ENCODE assay signal across 8 cellular contexts in the genomic region with DNA sequence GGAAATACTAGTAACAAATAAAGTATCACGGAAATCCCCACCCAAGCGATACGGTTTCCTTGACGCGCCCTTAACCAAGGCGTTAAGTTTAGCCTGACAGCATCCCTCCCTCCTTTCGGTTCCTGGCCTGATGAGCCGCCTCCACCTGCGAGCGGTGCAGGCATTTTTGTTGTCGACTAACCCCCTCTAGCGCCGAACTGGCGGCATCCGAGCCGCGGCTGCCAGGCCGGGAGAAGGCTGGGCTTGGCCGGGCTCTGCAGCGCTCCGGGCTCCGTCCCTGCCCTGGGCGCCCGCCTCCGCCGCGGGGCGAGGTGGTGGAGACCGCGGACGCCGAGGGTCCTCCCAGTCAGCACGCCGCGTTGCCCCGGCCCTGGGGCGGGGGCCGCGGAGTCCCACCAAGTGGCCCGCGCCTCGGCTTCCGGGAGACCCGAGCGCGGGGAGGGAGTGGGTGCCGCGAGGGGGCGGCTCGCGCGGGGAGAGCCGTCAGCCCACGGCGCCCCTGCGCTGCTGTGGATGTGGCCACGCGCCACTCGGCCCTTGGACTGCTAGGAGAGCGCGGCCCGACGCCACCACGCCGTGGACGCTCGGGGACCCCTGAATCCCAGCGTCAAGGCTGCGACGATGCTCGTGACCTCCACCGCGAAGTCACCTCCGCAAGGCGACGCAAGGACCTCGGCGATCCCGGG. TPM values are rescaled to one million over a fixed set of nuclear protein-coding genes. Genes with fewer than 3 reads are reported as not detected.
DNase-seq lines count a peak whose midpoint lies in the region; ATAC-seq, FAIRE-seq and TF ChIP-seq lines count a peak whose summit lies in the region.

No MANE protein-coding gene starts in this region.

- DNase-seq in GM12892 (ENCODE audit: insufficient read length) (peak; percentile 61), NCI-H146 treated with DMSO at 0.1 percent for 48 hours (lab: John Stamatoyannopoulos, UW; ENCODE audit: unreplicated experiment) (peak; percentile 45), erythroblast (lab: John Stamatoyannopoulos, UW) (peak; percentile 40 to 46), mucosa of descending colon (peak; percentile 61 to 79 (median 65))
- peak; percentile 71 for DNase-seq in activated CD4-positive, alpha-beta T cell treated with anti-CD3 and anti-CD28 coated beads, Interleukin-2, amount 10 ng/mL, durations not matched to agents 7 days and 5 days

- H3K27me3 Mint-ChIP-seq in activated CD4-positive, alpha-beta T cell treated with anti-CD3 and anti-CD28 coated beads, Interleukin-2, amount 10 ng/mL, durations not matched to agents 7 days and 5 days = peaks cover 37% of the 10 kb centered on the region
- peaks cover 29% of the 10 kb centered on the region for H3K27me3 Mint-ChIP-seq in stimulated activated naive CD8-positive, alpha-beta T cell treated with anti-CD3 and anti-CD28 coated beads, Interleukin-15, Interleukin-2, amounts not matched to agents 100 ng/mL and 50 ng/mL, for 24 hours

- no peak for TF ChIP-seq POLR2A in GM12892 (IDR thresholded peaks at IDR 0.05; ENCODE audit: low read depth, low read length)
- no peak for TF ChIP-seq POLR2A in erythroblast (IDR thresholded peaks at IDR 0.05; ENCODE audit: low read length)

- H3K9me3 ChIP-seq in mucosa of descending colon = no peaks in the 10 kb centered on the region

- no peaks in the 10 kb centered on the region for H3K36me3 Mint-ChIP-seq in activated CD4-positive, alpha-beta T cell treated with anti-CD3 and anti-CD28 coated beads, Interleukin-2, amount 10 ng/mL, durations not matched to agents 7 days and 5 days (ENCODE audit: low read depth)
- H3K36me3 Mint-ChIP-seq in stimulated activated naive CD8-positive, alpha-beta T cell treated with anti-CD3 and anti-CD28 coated beads, Interleukin-15, Interleukin-2, amounts not matched to agents 100 ng/mL and 50 ng/mL, for 24 hours (ENCODE audit: low read depth) = no peaks in the 10 kb centered on the region

- H3K4me1 ChIP-seq in mucosa of descending colon (ENCODE audit: low read depth) = peaks cover 13% of the 10 kb centered on the region

- ATAC-seq in HG02840 (IDR thresholded peaks at IDR 0.05; ENCODE audit: low FRiP score, unreplicated experiment) (peak; percentile 99), mucosa of descending colon (peak; percentile 93)

- FAIRE-seq in GM12892 (lab: Jason Lieb, UNC) = peak; percentile 80

- peak overlapping the region; percentile 84 for H3K27ac ChIP-seq in 22Rv1

- H3K27ac Mint-ChIP-seq in activated CD4-positive, alpha-beta T cell treated with anti-CD3 and anti-CD28 coated beads, Interleukin-2, amount 10 ng/mL, durations not matched to agents 7 days and 5 days = no peak overlapping the region
- H3K27ac Mint-ChIP-seq in stimulated activated naive CD8-positive, alpha-beta T cell treated with anti-CD3 and anti-CD28 coated beads, Interleukin-15, Interleukin-2, amounts not matched to agents 100 ng/mL and 50 ng/mL, for 24 hours = no peak overlapping the region

- H3K4me3 Mint-ChIP-seq in activated CD4-positive, alpha-beta T cell treated with anti-CD3 and anti-CD28 coated beads, Interleukin-2, amount 10 ng/mL, durations not matched to agents 7 days and 5 days = peak overlapping the region; percentile 38
- H3K4me3 Mint-ChIP-seq in stimulated activated naive CD8-positive, alpha-beta T cell treated with anti-CD3 and anti-CD28 coated beads, Interleukin-15, Interleukin-2, amounts not matched to agents 100 ng/mL and 50 ng/mL, for 24 hours = peak overlapping the region; percentile 50

- peaks cover 12% of the 10 kb centered on the region for H3K4me1 Mint-ChIP-seq in activated CD4-positive, alpha-beta T cell treated with anti-CD3 and anti-CD28 coated beads, Interleukin-2, amount 10 ng/mL, durations not matched to agents 7 days and 5 days
- H3K4me1 Mint-ChIP-seq in stimulated activated naive CD8-positive, alpha-beta T cell treated with anti-CD3 and anti-CD28 coated beads, Interleukin-15, Interleukin-2, amounts not matched to agents 100 ng/mL and 50 ng/mL, for 24 hours (ENCODE audit: low read depth) = peaks cover 16% of the 10 kb centered on the region

- TF ChIP-seq CTCF in 22Rv1 (IDR thresholded peaks at IDR 0.05) (peak; percentile 75), mucosa of descending colon (IDR thresholded peaks at IDR 0.05) (no peak)

- POLR2A ChIA-PET in activated CD4-positive, alpha-beta T cell treated with anti-CD3 and anti-CD28 coated beads, Interleukin-2, amount 10 ng/mL, durations not matched to agents 7 days and 5 days (lab: Charles Lee) = no interaction called here

- H3K4me3 ChIP-seq in mucosa of descending colon = no peak overlapping the region

- no peaks in the 10 kb centered on the region for H3K36me3 ChIP-seq in mucosa of descending colon (ENCODE audit: low read depth)

- intact Hi-C loops in mucosa of descending colon (cut with DNase I, micrococcal nuclease) = no loop called here

- H3K9me3 Mint-ChIP-seq in activated CD4-positive, alpha-beta T cell treated with anti-CD3 and anti-CD28 coated beads, Interleukin-2, amount 10 ng/mL, durations not matched to agents 7 days and 5 days = no peaks in the 10 kb centered on the region
- H3K9me3 Mint-ChIP-seq in stimulated activated naive CD8-positive, alpha-beta T cell treated with anti-CD3 and anti-CD28 coated beads, Interleukin-15, Interleukin-2, amounts not matched to agents 100 ng/mL and 50 ng/mL, for 24 hours = no peaks in the 10 kb centered on the region

- CTCF ChIA-PET in activated CD4-positive, alpha-beta T cell treated with anti-CD3 and anti-CD28 coated beads, Interleukin-2, amount 10 ng/mL, durations not matched to agents 7 days and 5 days (lab: Charles Lee) = no interaction called here

RNA-seq across cellular contexts. Expression of a gene that starts 1.1 kb away (rescaled TPM):
- not detected for polyA plus RNA-seq in GM12892 (2012; ENCODE audit: missing spikeins)
- total RNA-seq in activated CD4-positive, alpha-beta T cell treated with anti-CD3 and anti-CD28 coated beads, Interleukin-2, amount 10 ng/mL, durations not matched to agents 7 days and 5 days = not detected
- total RNA-seq in mucosa of descending colon = 10 to 100 TPM in 1 of 3 donors, 1 to 10 TPM in 1, under 1 TPM in 1; 0.55 to 24.8 (median 1.5) TPM
